ENCODE assay signal across 20 cellular contexts in the genomic region with DNA sequence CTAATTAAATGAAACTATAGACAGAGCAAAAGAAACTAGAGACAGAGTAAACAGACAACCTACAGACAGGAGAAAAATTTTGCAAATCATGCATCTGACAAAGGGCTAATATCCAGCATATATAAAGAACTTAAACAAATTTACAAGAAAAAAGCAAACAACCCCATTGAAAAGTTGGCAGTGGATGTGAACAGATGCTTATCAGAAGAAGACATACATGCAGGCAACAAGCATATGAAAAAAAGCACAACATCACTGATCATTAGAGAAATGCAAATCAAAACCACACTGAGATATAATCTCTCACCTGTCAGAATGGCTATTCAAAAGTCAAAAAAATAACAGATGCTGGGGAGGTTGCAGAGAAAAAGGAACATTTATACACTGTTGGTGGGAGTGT. TPM values are rescaled to one million over a fixed set of nuclear protein-coding genes. Genes with fewer than 3 reads are reported as not detected.
DNase-seq lines count a peak whose midpoint lies in the region; ATAC-seq, FAIRE-seq and TF ChIP-seq lines count a peak whose summit lies in the region.
"Had no signal": no experiment of that assay in that cellular context is flagged by ENCODE, and none has a peak within 500 bp of the region (broad histone marks: within the 10 kb centered on the region; RNA-seq: fewer than 3 reads in every experiment).

No MANE protein-coding gene starts in this region.

- H3K4me3 Mint-ChIP-seq in type B pancreatic cell = no peak overlapping the region
- H3K4me3 Mint-ChIP-seq: CD4-positive, alpha-beta memory T cell had no signal

- peaks cover 8% of the 10 kb centered on the region for H3K9me3 Mint-ChIP-seq in type B pancreatic cell

- H3K9me2 ChIP-seq in PC-3 (replicated peaks; ENCODE audit: low read length) = no peaks in the 10 kb centered on the region

- no peaks in the 10 kb centered on the region for H3K4me1 ChIP-seq in A549
- H3K4me1 ChIP-seq in PC-3 (ENCODE audit: insufficient read depth, low read length) = no peaks in the 10 kb centered on the region
- H3K4me1 ChIP-seq: BLaER1, Caco-2 had no signal

- H3K79me2 ChIP-seq in PC-3 (ENCODE audit: low read length) = no peaks in the 10 kb centered on the region

- H3K4me2 ChIP-seq in A549 (no peak overlapping the region), PC-3 (ENCODE audit: low read length) (no peak overlapping the region)
- H3K4me2 ChIP-seq: BLaER1 had no signal

- TF ChIP-seq POLR2A in A549 (IDR thresholded peaks at IDR 0.05; ENCODE audit: low read length) = no peak

- CTCF ChIA-PET in A549 (lab: Yijun Ruan, JAX) (no interaction called here), PC-3 (lab: Charles Lee) (no interaction called here)

- H3K4me3 ChIP-seq in A549 (no peak overlapping the region), PC-3 (ENCODE audit: low read length) (no peak overlapping the region)
- H3K4me3 ChIP-seq: BLaER1, K562 had no signal

- POLR2A ChIA-PET in A549 (lab: Yijun Ruan, JAX) = no interaction called here
- POLR2A ChIA-PET in PC-3 (lab: Charles Lee; ENCODE audit: unreplicated experiment) = no interaction called here

- no peaks in the 10 kb centered on the region for H4K20me1 ChIP-seq in PC-3 (ENCODE audit: low read length)

- FAIRE-seq in A549 (lab: Jason Lieb, UNC) = peak; percentile 92
- FAIRE-seq: H1, K562 had no signal

- peaks cover 27% of the 10 kb centered on the region for H3K36me3 Mint-ChIP-seq in type B pancreatic cell

- intact Hi-C loops in PC-3 (cut with micrococcal nuclease) = no loop called here

- no peak for TF ChIP-seq RAD21 in A549 (conservative IDR thresholded peaks at IDR 0.05 in 1 of 2, IDR thresholded peaks at IDR 0.05 in 1 of 2)

- DNase-seq in A549 (ENCODE audit: low read depth in 1 of 2, low spot score in 1 of 2) (no peak), DMS 273 treated with DMSO at 0.1 percent for 48 hours (lab: John Stamatoyannopoulos, UW) (peak; percentile 51), NCI-H146 (lab: John Stamatoyannopoulos, UW) (peak; percentile 42), PC-3 (no peak), type B pancreatic cell (ENCODE audit: extremely low spot score, unreplicated experiment) (no peak), hypothalamus (lab: John Stamatoyannopoulos, UW) (no peak)
- DNase-seq: ACHN; Caco-2; CD4-positive, alpha-beta memory T cell; DMS153; NCI-H1092; NCI-H1694; NCI-H510A treated with DMSO at 0.1 percent for 48 hours had no signal

- no peak overlapping the region for H2AFZ ChIP-seq in PC-3 (ENCODE audit: low read length)

- H3K27me3 Mint-ChIP-seq in type B pancreatic cell = no peaks in the 10 kb centered on the region
- H3K27me3 Mint-ChIP-seq: CD4-positive, alpha-beta memory T cell had no signal

- H3K9ac ChIP-seq in PC-3 (ENCODE audit: low read length) = no peak overlapping the region
- H3K9ac ChIP-seq: BLaER1 had no signal

- H3K27me3 ChIP-seq in PC-3 (ENCODE audit: low read length) = no peaks in the 10 kb centered on the region

- H3F3A ChIP-seq in PC-3 (ENCODE audit: low read length, unreplicated experiment) = no peaks in the 10 kb centered on the region

- no peak overlapping the region for H3K27ac Mint-ChIP-seq in type B pancreatic cell

- ATAC-seq in A549 = no peak
- peak; percentile 13; the same call in 1 of the 2 replicates for ATAC-seq in PC-3
- ATAC-seq in GM21737 (IDR thresholded peaks at IDR 0.05; ENCODE audit: unreplicated experiment) = no peak
- ATAC-seq: HCT116, K562, Panc1, SK-N-SH treated with all-trans-retinoic acid at 6 μM for 48 hours had no signal

- no peaks in the 10 kb centered on the region for H3K36me3 ChIP-seq in PC-3 (ENCODE audit: low read depth, low read length)

- no peak for TF ChIP-seq EP300 in A549 (IDR thresholded peaks at IDR 0.05)

- BruUV-seq in PC-3 (replicated peaks; lab: Mats Ljungman, UMichigan) = no TSS peak

- H3K9me3 ChIP-seq in A549 (no peaks in the 10 kb centered on the region), PC-3 (ENCODE audit: low read length) (no peaks in the 10 kb centered on the region)
- H3K9me3 ChIP-seq: Caco-2 had no signal

- no peak overlapping the region for H3K27ac ChIP-seq in A549
- H3K27ac ChIP-seq in PC-3 (ENCODE audit: low read length) = no peak overlapping the region
- H3K27ac ChIP-seq: BLaER1 had no signal

- TF ChIP-seq CTCF in A549 (IDR thresholded peaks at IDR 0.05) (no peak), PC-3 (conservative IDR thresholded peaks at IDR 0.05; ENCODE audit: low read depth, low read length) (no peak), type B pancreatic cell (conservative IDR thresholded peaks at IDR 0.05) (no peak)

- no peaks in the 10 kb centered on the region for H3K4me1 Mint-ChIP-seq in type B pancreatic cell (ENCODE audit: unreplicated experiment)

TF ChIP-seq in A549, 52 proteins besides CTCF, POLR2A, EP300 and RAD21:
- TF ChIP-seq NR3C1 (IDR thresholded peaks at IDR 0.05) (no peak), NPAS2 (CRISPR knock-in tag; IDR thresholded peaks at IDR 0.05; ENCODE audit: borderline replicate concordance) (no peak), NFE2L2 (conservative IDR thresholded peaks at IDR 0.05; ENCODE audit: low read length) (no peak), RCOR1 (IDR thresholded peaks at IDR 0.05; ENCODE audit: low read depth, low read length) (no peak), ZFP36 (IDR thresholded peaks at IDR 0.05; ENCODE audit: borderline replicate concordance, partially characterized antibody) (no peak), RARB (CRISPR knock-in tag; IDR thresholded peaks at IDR 0.05) (no peak), MAZ (IDR thresholded peaks at IDR 0.05; ENCODE audit: borderline replicate concordance, low read depth, low read length) (no peak), RFX5 (IDR thresholded peaks at IDR 0.05) (no peak)
- TF ChIP-seq, protein P1, sequence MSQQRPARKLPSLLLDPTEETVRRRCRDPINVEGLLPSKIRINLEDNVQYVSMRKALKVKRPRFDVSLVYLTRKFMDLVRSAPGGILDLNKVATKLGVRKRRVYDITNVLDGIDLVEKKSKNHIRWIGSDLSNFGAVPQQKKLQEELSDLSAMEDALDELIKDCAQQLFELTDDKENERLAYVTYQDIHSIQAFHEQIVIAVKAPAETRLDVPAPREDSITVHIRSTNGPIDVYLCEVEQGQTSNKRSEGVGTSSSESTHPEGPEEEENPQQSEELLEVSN (IDR thresholded peaks at IDR 0.05; ENCODE audit: borderline replicate concordance, low read depth) = no peak
- TF ChIP-seq, protein P2, sequence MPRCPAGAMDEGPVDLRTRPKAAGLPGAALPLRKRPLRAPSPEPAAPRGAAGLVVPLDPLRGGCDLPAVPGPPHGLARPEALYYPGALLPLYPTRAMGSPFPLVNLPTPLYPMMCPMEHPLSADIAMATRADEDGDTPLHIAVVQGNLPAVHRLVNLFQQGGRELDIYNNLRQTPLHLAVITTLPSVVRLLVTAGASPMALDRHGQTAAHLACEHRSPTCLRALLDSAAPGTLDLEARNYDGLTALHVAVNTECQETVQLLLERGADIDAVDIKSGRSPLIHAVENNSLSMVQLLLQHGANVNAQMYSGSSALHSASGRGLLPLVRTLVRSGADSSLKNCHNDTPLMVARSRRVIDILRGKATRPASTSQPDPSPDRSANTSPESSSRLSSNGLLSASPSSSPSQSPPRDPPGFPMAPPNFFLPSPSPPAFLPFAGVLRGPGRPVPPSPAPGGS (IDR thresholded peaks at IDR 0.05) = no peak
- TF ChIP-seq, protein P3, sequence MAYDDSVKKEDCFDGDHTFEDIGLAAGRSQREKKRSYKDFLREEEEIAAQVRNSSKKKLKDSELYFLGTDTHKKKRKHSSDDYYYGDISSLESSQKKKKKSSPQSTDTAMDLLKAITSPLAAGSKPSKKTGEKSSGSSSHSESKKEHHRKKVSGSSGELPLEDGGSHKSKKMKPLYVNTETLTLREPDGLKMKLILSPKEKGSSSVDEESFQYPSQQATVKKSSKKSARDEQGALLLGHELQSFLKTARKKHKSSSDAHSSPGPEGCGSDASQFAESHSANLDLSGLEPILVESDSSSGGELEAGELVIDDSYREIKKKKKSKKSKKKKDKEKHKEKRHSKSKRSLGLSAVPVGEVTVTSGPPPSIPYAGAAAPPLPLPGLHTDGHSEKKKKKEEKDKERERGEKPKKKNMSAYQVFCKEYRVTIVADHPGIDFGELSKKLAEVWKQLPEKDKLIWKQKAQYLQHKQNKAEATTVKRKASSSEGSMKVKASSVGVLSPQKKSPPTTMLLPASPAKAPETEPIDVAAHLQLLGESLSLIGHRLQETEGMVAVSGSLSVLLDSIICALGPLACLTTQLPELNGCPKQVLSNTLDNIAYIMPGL (CRISPR knock-in tag; IDR thresholded peaks at IDR 0.05; ENCODE audit: borderline replicate concordance) = no peak

RNA-seq across cellular contexts. Expression of a gene that starts 14.8 kb away (rescaled TPM):
- polyA plus RNA-seq in A549 (2011; rRNA removed) (14.9 and 18.8 TPM in 2 replicates), A549 (2017; fragmentation: RNase III; extraction: RNeasy Plus Mini Kit Qiagen cat#74134 plus additional on column Dnase treatment) (3.9 to 4.4 TPM (median 4.3 TPM) in 3 replicates)
- 3.2 and 3.7 TPM in 2 replicates for polyA plus RNA-seq in A549 (2012; cell fraction: cytosol; rRNA removed)
- polyA plus RNA-seq in A549 (2012; cell fraction: nucleus; rRNA removed) = 3.7 and 7.2 TPM in 2 replicates
- polyA minus RNA-seq in A549 (2011; rRNA and poly(A)+ RNA removed) = 12.2 and 13.1 TPM in 2 replicates
- total RNA-seq in PC-3 (2014; rRNA removed) (4.6 and 5.2 TPM in 2 replicates), type B pancreatic cell (ENCODE audit: low replicate concordance) (6.4 and 13.2 TPM in 2 replicates)

Comparison
In these comparisons a context has a peak if more than half of its experiments do, and no peak if none do; other contexts are left out.
1. DNase-seq: peak in DMS 273 treated with DMSO at 0.1 percent for 48 hours (single experiment) and NCI-H146 (single experiment); none in A549 (0 of 2), PC-3 (single experiment), type B pancreatic cell (single experiment) and hypothalamus (0 of 51).